2 cellular contexts compared by ENCODE assay signal in genomic region chr1:52725903-52726264, GRCh38.
TF ChIP-seq lines count a peak whose summit lies in the region.

No MANE protein-coding gene starts in this region.

TF ChIP-seq in SK-N-SH, 30 proteins besides CTCF, POLR2A, EP300 and RAD21 (continued from another document):
- no peak for TF ChIP-seq REST (IDR thresholded peaks at IDR 0.05; ENCODE audit: low read depth, low read length)
- no peak for TF ChIP-seq FOSL2 (IDR thresholded peaks at IDR 0.05; ENCODE audit: borderline replicate concordance, low read depth)
- TF ChIP-seq RCOR1 (IDR thresholded peaks at IDR 0.05; ENCODE audit: low read length), result no peak
- TF ChIP-seq SIN3A (IDR thresholded peaks at IDR 0.05; ENCODE audit: borderline replicate concordance, low read depth, low read length), result no peak
- no peak for TF ChIP-seq MEF2A (IDR thresholded peaks at IDR 0.05; ENCODE audit: borderline replicate concordance, low read depth)
- TF ChIP-seq, protein P1, sequence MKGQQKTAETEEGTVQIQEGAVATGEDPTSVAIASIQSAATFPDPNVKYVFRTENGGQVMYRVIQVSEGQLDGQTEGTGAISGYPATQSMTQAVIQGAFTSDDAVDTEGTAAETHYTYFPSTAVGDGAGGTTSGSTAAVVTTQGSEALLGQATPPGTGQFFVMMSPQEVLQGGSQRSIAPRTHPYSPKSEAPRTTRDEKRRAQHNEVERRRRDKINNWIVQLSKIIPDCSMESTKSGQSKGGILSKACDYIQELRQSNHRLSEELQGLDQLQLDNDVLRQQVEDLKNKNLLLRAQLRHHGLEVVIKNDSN (IDR thresholded peaks at IDR 0.05; ENCODE audit: borderline replicate concordance, low read depth), result no peak
- no peak for TF ChIP-seq JUND (IDR thresholded peaks at IDR 0.05)

TF ChIP-seq in SK-N-SH treated with all-trans-retinoic acid at 6 μM for 48 hours, 23 proteins besides CTCF, POLR2A, EP300 and RAD21 (continued from another document):
- TF ChIP-seq, protein P2, sequence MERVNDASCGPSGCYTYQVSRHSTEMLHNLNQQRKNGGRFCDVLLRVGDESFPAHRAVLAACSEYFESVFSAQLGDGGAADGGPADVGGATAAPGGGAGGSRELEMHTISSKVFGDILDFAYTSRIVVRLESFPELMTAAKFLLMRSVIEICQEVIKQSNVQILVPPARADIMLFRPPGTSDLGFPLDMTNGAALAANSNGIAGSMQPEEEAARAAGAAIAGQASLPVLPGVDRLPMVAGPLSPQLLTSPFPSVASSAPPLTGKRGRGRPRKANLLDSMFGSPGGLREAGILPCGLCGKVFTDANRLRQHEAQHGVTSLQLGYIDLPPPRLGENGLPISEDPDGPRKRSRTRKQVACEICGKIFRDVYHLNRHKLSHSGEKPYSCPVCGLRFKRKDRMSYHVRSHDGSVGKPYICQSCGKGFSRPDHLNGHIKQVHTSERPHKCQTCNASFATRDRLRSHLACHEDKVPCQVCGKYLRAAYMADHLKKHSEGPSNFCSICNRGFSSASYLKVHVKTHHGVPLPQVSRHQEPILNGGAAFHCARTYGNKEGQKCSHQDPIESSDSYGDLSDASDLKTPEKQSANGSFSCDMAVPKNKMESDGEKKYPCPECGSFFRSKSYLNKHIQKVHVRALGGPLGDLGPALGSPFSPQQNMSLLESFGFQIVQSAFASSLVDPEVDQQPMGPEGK (CRISPR knock-in tag; IDR thresholded peaks at IDR 0.05; ENCODE audit: borderline replicate concordance), result no peak
- TF ChIP-seq ZC3H10 (CRISPR knock-in tag; IDR thresholded peaks at IDR 0.05) (no peak), CSDC2 (CRISPR knock-in tag; IDR thresholded peaks at IDR 0.05) (no peak), CREB5 (CRISPR knock-in tag; IDR thresholded peaks at IDR 0.05; ENCODE audit: low read depth) (no peak), ZNF70 (CRISPR knock-in tag; IDR thresholded peaks at IDR 0.05) (no peak), ZFP30 (CRISPR knock-in tag; IDR thresholded peaks at IDR 0.05) (no peak), ZNF565 (CRISPR knock-in tag; conservative IDR thresholded peaks at IDR 0.05; ENCODE audit: low read depth) (no peak)
- TF ChIP-seq, protein P3, sequence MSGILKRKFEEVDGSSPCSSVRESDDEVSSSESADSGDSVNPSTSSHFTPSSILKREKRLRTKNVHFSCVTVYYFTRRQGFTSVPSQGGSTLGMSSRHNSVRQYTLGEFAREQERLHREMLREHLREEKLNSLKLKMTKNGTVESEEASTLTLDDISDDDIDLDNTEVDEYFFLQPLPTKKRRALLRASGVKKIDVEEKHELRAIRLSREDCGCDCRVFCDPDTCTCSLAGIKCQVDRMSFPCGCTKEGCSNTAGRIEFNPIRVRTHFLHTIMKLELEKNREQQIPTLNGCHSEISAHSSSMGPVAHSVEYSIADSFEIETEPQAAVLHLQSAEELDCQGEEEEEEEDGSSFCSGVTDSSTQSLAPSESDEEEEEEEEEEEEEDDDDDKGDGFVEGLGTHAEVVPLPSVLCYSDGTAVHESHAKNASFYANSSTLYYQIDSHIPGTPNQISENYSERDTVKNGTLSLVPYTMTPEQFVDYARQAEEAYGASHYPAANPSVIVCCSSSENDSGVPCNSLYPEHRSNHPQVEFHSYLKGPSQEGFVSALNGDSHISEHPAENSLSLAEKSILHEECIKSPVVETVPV (CRISPR knock-in tag; IDR thresholded peaks at IDR 0.05), result no peak
